36 cellular contexts compared by ENCODE assay signal in genomic region chr21:32534113-32534512, GRCh38.
"Had no signal": no experiment of that assay in that cellular context is flagged by ENCODE, and none has a peak within 500 bp of the region (broad histone marks: within the 10 kb centered on the region; RNA-seq: fewer than 3 reads in every experiment).

No MANE protein-coding gene starts in this region.

- H3K27ac Mint-ChIP-seq: activated B cell treated with CpG ODN at 0.5 μM for 24 hours; activated CD4-positive, alpha-beta memory T cell treated with anti-CD3 and anti-CD28 coated beads for 36 hours; activated CD4-positive, alpha-beta T cell treated with anti-CD3 and anti-CD28 coated beads, Interleukin-2, amount 10 ng/mL, durations not matched to agents 24 days and 14 days; activated CD8-positive, alpha-beta T cell treated with anti-CD3 and anti-CD28 coated beads for 36 hours; activated naive CD4-positive, alpha-beta T cell treated with anti-CD3 and anti-CD28 coated beads for 36 hours; activated naive CD4-positive, alpha-beta T cell treated with anti-CD3 and anti-CD28 coated beads, Interleukin-2, amount 50 U/mL, for 72 hours; activated naive CD8-positive, alpha-beta T cell treated with anti-CD3 and anti-CD28 coated beads for 36 hours; activated T-cell treated with anti-CD3 and anti-CD28 coated beads, Interleukin-2, amount 50 U/mL, for 72 hours; activated T-helper 1 cell treated with anti-CD3 and anti-CD28 coated beads, Interleukin-12 subunit alpha, Interleukin-12 subunit beta, Interleukin-2, Interleukin-4 antibody, amounts not matched to agents 30 ng/mL and 10 ng/mL and 1 ng/mL, durations not matched to agents 14 hours and 24 hours and 36 hours; activated T-helper 17 cell treated with anti-CD3 and anti-CD28 coated beads, Interleukin-2, amount 50 U/mL, for 72 hours; T-helper 1 cell treated with Interleukin-12 subunit alpha and Interleukin-12 subunit beta and Interleukin-4 antibody, amounts not matched to agents 30 μg/mL and 1 μg/mL, for 36 hours; T-helper 2 cell treated with Interferon-gamma antibody and Interleukin-4, amounts not matched to agents 5 μg/mL and 100 μg/mL, for 36 hours had no signal

- DNase-seq: activated B cell treated with CpG ODN at 0.5 μM for 24 hours; activated CD4-positive, alpha-beta memory T cell treated with anti-CD3 and anti-CD28 coated beads for 36 hours; activated CD4-positive, alpha-beta T cell treated with anti-CD3 and anti-CD28 coated beads for 4 hours; activated CD4-positive, alpha-beta T cell treated with anti-CD3 and anti-CD28 coated beads, Interleukin-2, amount 10 ng/mL, durations not matched to agents 24 days and 14 days; activated CD4-positive, alpha-beta T cell treated with anti-CD3 and anti-CD28 coated beads, Interleukin-2, amount 50 U/mL, for 1 hour; activated CD4-positive, alpha-beta T cell treated with anti-CD3 and anti-CD28 coated beads, Interleukin-2, amount 50 U/mL, for 4 hours; activated CD4-positive, CD25-positive, alpha-beta regulatory T cell treated with anti-CD3 and anti-CD28 coated beads, Interleukin-2, amount 50 U/mL, for 72 hours; activated CD8-positive, alpha-beta memory T cell treated with anti-CD3 and anti-CD28 coated beads, Interleukin-2, amount 50 U/mL, for 4 hours; activated CD8-positive, alpha-beta T cell treated with anti-CD3 and anti-CD28 coated beads for 36 hours; activated gamma-delta T cell treated with Interleukin-2 at 50 U/mL for 16 hours; activated naive CD4-positive, alpha-beta T cell; activated naive CD4-positive, alpha-beta T cell treated with anti-CD3 and anti-CD28 coated beads for 36 hours; activated naive CD4-positive, alpha-beta T cell treated with anti-CD3 and anti-CD28 coated beads, Interleukin-2, amount 50 U/mL, for 16 hours; activated naive CD8-positive, alpha-beta T cell treated with anti-CD3 and anti-CD28 coated beads for 36 hours; activated T-cell treated with anti-CD3 and anti-CD28 coated beads for 4 hours; activated T-cell treated with anti-CD3 and anti-CD28 coated beads, Interleukin-2, amount 50 U/mL, for 1 hour; activated T-cell treated with anti-CD3 and anti-CD28 coated beads, Interleukin-2, amount 50 U/mL, for 4 hours; activated T-cell treated with anti-CD3 and anti-CD28 coated beads, Interleukin-2, amount 50 U/mL, for 72 hours; adrenal gland; amniotic stem cell; aorta; body of pancreas; brain microvascular endothelial cell; central memory CD4-positive, alpha-beta T cell; T-helper 1 cell; T-helper 2 cell; T-helper 9 cell had no signal

- ATAC-seq: activated CD8-positive, alpha-beta T cell treated with anti-CD3 and anti-CD28 coated beads for 36 hours; activated naive CD4-positive, alpha-beta T cell treated with anti-CD3 and anti-CD28 coated beads, Interleukin-2, amount 50 U/mL, for 72 hours; activated T-cell treated with anti-CD3 and anti-CD28 coated beads, Interleukin-2, amount 50 U/mL, for 4 hours; activated T-cell treated with anti-CD3 and anti-CD28 coated beads, Interleukin-2, amount 50 U/mL, for 72 hours; activated T-helper 17 cell treated with anti-CD3 and anti-CD28 coated beads, Interleukin-2, amount 50 U/mL, for 72 hours; body of pancreas had no signal

- H3K36me3 Mint-ChIP-seq: activated CD4-positive, alpha-beta memory T cell treated with anti-CD3 and anti-CD28 coated beads for 36 hours; activated naive CD4-positive, alpha-beta T cell treated with anti-CD3 and anti-CD28 coated beads, Interleukin-2, amount 50 U/mL, for 72 hours; activated naive CD8-positive, alpha-beta T cell treated with anti-CD3 and anti-CD28 coated beads for 36 hours had no signal

- H3K36me3 ChIP-seq: adrenal gland, brain microvascular endothelial cell, breast epithelium had no signal

- H3K9me3 ChIP-seq: adrenal gland, body of pancreas had no signal

- H3K27ac ChIP-seq: adrenal gland, body of pancreas, brain microvascular endothelial cell, breast epithelium, VCaP had no signal

- H3K4me1 ChIP-seq: adrenal gland, breast epithelium had no signal

- H3K27me3 Mint-ChIP-seq: activated CD4-positive, alpha-beta memory T cell treated with anti-CD3 and anti-CD28 coated beads for 36 hours; activated CD8-positive, alpha-beta T cell treated with anti-CD3 and anti-CD28 coated beads for 36 hours; activated naive CD8-positive, alpha-beta T cell treated with anti-CD3 and anti-CD28 coated beads for 36 hours; activated T-helper 17 cell treated with anti-CD3 and anti-CD28 coated beads, Interleukin-2, amount 50 U/mL, for 72 hours had no signal

- H3K9me3 Mint-ChIP-seq: activated B cell treated with CpG ODN at 0.5 μM for 24 hours; activated CD4-positive, alpha-beta memory T cell treated with anti-CD3 and anti-CD28 coated beads for 36 hours; activated CD4-positive, alpha-beta T cell treated with anti-CD3 and anti-CD28 coated beads, Interleukin-2, amount 10 ng/mL, durations not matched to agents 24 days and 14 days; activated CD8-positive, alpha-beta T cell treated with anti-CD3 and anti-CD28 coated beads for 36 hours; activated naive CD8-positive, alpha-beta T cell treated with anti-CD3 and anti-CD28 coated beads for 36 hours; activated T-cell treated with anti-CD3 and anti-CD28 coated beads, Interleukin-2, amount 50 U/mL, for 4 hours; activated T-helper 1 cell treated with anti-CD3 and anti-CD28 coated beads, Interleukin-12 subunit alpha, Interleukin-12 subunit beta, Interleukin-2, Interleukin-4 antibody, amounts not matched to agents 30 ng/mL and 10 ng/mL and 1 ng/mL, durations not matched to agents 14 hours and 24 hours and 36 hours; activated T-helper 17 cell treated with anti-CD3 and anti-CD28 coated beads, Interleukin-2, amount 50 U/mL, for 72 hours; T-helper 1 cell treated with Interleukin-12 subunit alpha and Interleukin-12 subunit beta and Interleukin-4 antibody, amounts not matched to agents 30 μg/mL and 1 μg/mL, for 36 hours; T-helper 2 cell treated with Interferon-gamma antibody and Interleukin-4, amounts not matched to agents 5 μg/mL and 100 μg/mL, for 36 hours had no signal

- H3K27me3 ChIP-seq: adrenal gland, body of pancreas, brain microvascular endothelial cell, breast epithelium had no signal

- H3K4me1 Mint-ChIP-seq: activated B cell treated with CpG ODN at 0.5 μM for 24 hours had no signal

- H3K4me3 ChIP-seq: adrenal gland, body of pancreas, breast epithelium had no signal

- FAIRE-seq: astrocyte, TTC549 had no signal

- H3K4me3 Mint-ChIP-seq: activated B cell treated with CpG ODN at 0.5 μM for 24 hours; activated CD4-positive, alpha-beta memory T cell treated with anti-CD3 and anti-CD28 coated beads for 36 hours; activated CD4-positive, alpha-beta T cell treated with anti-CD3 and anti-CD28 coated beads, Interleukin-2, amount 10 ng/mL, durations not matched to agents 24 days and 14 days; activated CD8-positive, alpha-beta T cell treated with anti-CD3 and anti-CD28 coated beads for 36 hours; activated naive CD4-positive, alpha-beta T cell treated with anti-CD3 and anti-CD28 coated beads for 36 hours; activated naive CD8-positive, alpha-beta T cell treated with anti-CD3 and anti-CD28 coated beads for 36 hours; activated T-cell treated with anti-CD3 and anti-CD28 coated beads, Interleukin-2, amount 50 U/mL, for 4 hours; activated T-cell treated with anti-CD3 and anti-CD28 coated beads, Interleukin-2, amount 50 U/mL, for 72 hours; activated T-helper 1 cell treated with anti-CD3 and anti-CD28 coated beads, Interleukin-12 subunit alpha, Interleukin-12 subunit beta, Interleukin-2, Interleukin-4 antibody, amounts not matched to agents 30 ng/mL and 10 ng/mL and 1 ng/mL, durations not matched to agents 14 hours and 24 hours and 36 hours; activated T-helper 17 cell treated with anti-CD3 and anti-CD28 coated beads, Interleukin-2, amount 50 U/mL, for 72 hours; T-helper 1 cell treated with Interleukin-12 subunit alpha and Interleukin-12 subunit beta and Interleukin-4 antibody, amounts not matched to agents 30 μg/mL and 1 μg/mL, for 36 hours; T-helper 2 cell treated with Interferon-gamma antibody and Interleukin-4, amounts not matched to agents 5 μg/mL and 100 μg/mL, for 36 hours had no signal
